ENCODE assay signal across 13 cellular contexts in the genomic region with DNA sequence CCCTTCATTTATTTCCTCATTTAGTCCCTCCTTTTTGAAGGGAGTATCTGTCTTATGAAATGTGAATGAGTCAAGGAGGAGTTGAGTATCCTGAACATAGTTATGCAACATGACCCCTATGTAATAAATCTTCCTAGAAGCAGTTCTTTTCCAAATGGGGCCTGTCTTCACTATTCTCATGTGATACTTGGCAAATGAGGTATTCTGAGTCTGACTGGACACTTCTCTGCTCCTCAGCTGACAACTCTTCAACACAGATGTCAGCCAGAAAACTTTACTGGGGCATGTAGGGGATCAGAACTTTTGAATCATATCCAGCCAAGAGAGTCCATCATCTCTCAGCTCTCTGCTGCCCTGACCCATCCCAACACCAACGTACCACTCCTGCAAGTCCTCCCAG.
DNase-seq lines count a peak whose midpoint lies in the region; ATAC-seq and TF ChIP-seq lines count a peak whose summit lies in the region.
"Had no signal": no experiment of that assay in that cellular context is flagged by ENCODE, and none has a peak within 500 bp of the region (broad histone marks: within the 10 kb centered on the region; RNA-seq: fewer than 3 reads in every experiment).

No MANE protein-coding gene starts in this region.

- H3K4me3 Mint-ChIP-seq in activated naive CD4-positive, alpha-beta T cell treated with anti-CD3 and anti-CD28 coated beads, Interleukin-2, amount 10 ng/mL, durations not matched to agents 7 days and 5 days: no peak overlapping the region

- H3K36me3 ChIP-seq in vagina: no peaks in the 10 kb centered on the region
- H3K36me3 ChIP-seq: SJSA1 had no signal

- TF ChIP-seq CTCF in fibroblast of the aortic adventitia (IDR thresholded peaks at IDR 0.05; ENCODE audit: insufficient read depth, low read length) (no peak), dorsolateral prefrontal cortex (IDR thresholded peaks at IDR 0.05 in 54 of 56, conservative IDR thresholded peaks at IDR 0.05 in 2 of 56; ENCODE audit: low read depth in 1 of 56, partially characterized antibody in 56 of 56) (no peak), vagina (IDR thresholded peaks at IDR 0.05) (no peak)

- CTCF ChIA-PET in activated naive CD4-positive, alpha-beta T cell treated with anti-CD3 and anti-CD28 coated beads, Interleukin-2, amount 10 ng/mL, durations not matched to agents 7 days and 5 days (lab: Charles Lee): no interaction called here

- TF ChIP-seq POLR2A in vagina (IDR thresholded peaks at IDR 0.05): no peak

- no peak overlapping the region for H3K4me3 ChIP-seq in fibroblast of the aortic adventitia (ENCODE audit: low read depth, low read length)
- H3K4me3 ChIP-seq in dorsolateral prefrontal cortex: no peak overlapping the region
- H3K4me3 ChIP-seq in vagina: no peak overlapping the region
- H3K4me3 ChIP-seq: K562, SJSA1 had no signal

- no peaks in the 10 kb centered on the region for H3K36me3 Mint-ChIP-seq in activated naive CD4-positive, alpha-beta T cell treated with anti-CD3 and anti-CD28 coated beads, Interleukin-2, amount 10 ng/mL, durations not matched to agents 7 days and 5 days

- DNase-seq in GOT3 (lab: John Stamatoyannopoulos, UW) (peak; percentile 2), OCI-M1 (lab: John Stamatoyannopoulos, UW) (peak; percentile 35), fibroblast of the aortic adventitia (ENCODE audit: low read depth) (peak; percentile 72), sciatic nerve (ENCODE audit: low spot score) (no peak), dorsolateral prefrontal cortex (no peak), vagina (ENCODE audit: extremely low spot score in 2 of 2) (no peak)
- no peak for DNase-seq in activated naive CD4-positive, alpha-beta T cell treated with anti-CD3 and anti-CD28 coated beads, Interleukin-2, amount 10 ng/mL, durations not matched to agents 7 days and 5 days
- DNase-seq: activated CD4-positive, alpha-beta T cell treated with anti-CD3 and anti-CD28 coated beads for 1 hour; head of caudate nucleus; midbrain had no signal

- H3K9me3 ChIP-seq in vagina: no peaks in the 10 kb centered on the region
- H3K9me3 ChIP-seq: SJSA1 had no signal

- H3K9me3 Mint-ChIP-seq in activated naive CD4-positive, alpha-beta T cell treated with anti-CD3 and anti-CD28 coated beads, Interleukin-2, amount 10 ng/mL, durations not matched to agents 7 days and 5 days: no peaks in the 10 kb centered on the region

- H3K4me1 Mint-ChIP-seq in activated naive CD4-positive, alpha-beta T cell treated with anti-CD3 and anti-CD28 coated beads, Interleukin-2, amount 10 ng/mL, durations not matched to agents 7 days and 5 days: no peaks in the 10 kb centered on the region

- H3K27ac Mint-ChIP-seq in activated naive CD4-positive, alpha-beta T cell treated with anti-CD3 and anti-CD28 coated beads, Interleukin-2, amount 10 ng/mL, durations not matched to agents 7 days and 5 days: no peak overlapping the region

- no peaks in the 10 kb centered on the region for H3K4me1 ChIP-seq in vagina
- H3K4me1 ChIP-seq: SJSA1 had no signal

- H3K27ac ChIP-seq in dorsolateral prefrontal cortex: no peak overlapping the region
- H3K27ac ChIP-seq in vagina: no peak overlapping the region
- H3K27ac ChIP-seq: SJSA1 had no signal

- ATAC-seq in sciatic nerve (peak; percentile 96), HG02852 (IDR thresholded peaks at IDR 0.05; ENCODE audit: unreplicated experiment) (no peak)
- ATAC-seq: K562 had no signal

- H3K27me3 ChIP-seq in dorsolateral prefrontal cortex (no peaks in the 10 kb centered on the region), vagina (no peaks in the 10 kb centered on the region)
- H3K27me3 ChIP-seq: SJSA1 had no signal

- no peaks in the 10 kb centered on the region for H3K27me3 Mint-ChIP-seq in activated naive CD4-positive, alpha-beta T cell treated with anti-CD3 and anti-CD28 coated beads, Interleukin-2, amount 10 ng/mL, durations not matched to agents 7 days and 5 days

- intact Hi-C loops in sciatic nerve (cut with DNase I) (no loop called here), dorsolateral prefrontal cortex (cut with DNase I) (no loop called here), vagina (cut with DNase I) (no loop called here)

Comparison
In these comparisons a context has a peak if more than half of its experiments do, and no peak if none do; other contexts are left out.
1. DNase-seq: peak in GOT3 (single experiment), OCI-M1 (single experiment) and fibroblast of the aortic adventitia (single experiment); none in sciatic nerve (single experiment), dorsolateral prefrontal cortex (0 of 10), activated naive CD4-positive, alpha-beta T cell treated with anti-CD3 and anti-CD28 coated beads, Interleukin-2, amount 10 ng/mL, durations not matched to agents 7 days and 5 days (single experiment) and vagina (0 of 2).